19 cellular contexts compared by ENCODE assay signal in genomic region chr15:85559530-85559929, GRCh38.
DNase-seq lines count a peak whose midpoint lies in the region; ATAC-seq, FAIRE-seq and TF ChIP-seq lines count a peak whose summit lies in the region.
"Had no signal": no experiment of that assay in that cellular context is flagged by ENCODE, and none has a peak within 500 bp of the region (broad histone marks: within the 10 kb centered on the region; RNA-seq: fewer than 3 reads in every experiment).

No MANE protein-coding gene starts in this region.

- no peak overlapping the region for H3K4me3 Mint-ChIP-seq in natural killer cell treated with Interleukin-12 subunit alpha and Interleukin-12 subunit beta and Interleukin-15 and Interleukin-18, amount 100 ng/mL, for 72 hours
- H3K4me3 Mint-ChIP-seq in natural killer cell, result no peak overlapping the region

- H3K9me3 Mint-ChIP-seq in natural killer cell treated with Interleukin-12 subunit alpha and Interleukin-12 subunit beta and Interleukin-15 and Interleukin-18, amount 100 ng/mL, for 72 hours, result no peaks in the 10 kb centered on the region
- H3K9me3 Mint-ChIP-seq in natural killer cell, result no peaks in the 10 kb centered on the region
- H3K9me3 Mint-ChIP-seq: CD4-positive, alpha-beta memory T cell had no signal

- H2BK20ac ChIP-seq in H1 (ENCODE audit: low read length), result no peak overlapping the region

- intact Hi-C loops in natural killer cell (cut with micrococcal nuclease), result no loop called here

- no peak for DNase-seq in natural killer cell treated with Interleukin-12 subunit alpha and Interleukin-12 subunit beta and Interleukin-15 and Interleukin-18, amount 100 ng/mL, for 72 hours (ENCODE audit: low spot score)
- DNase-seq in natural killer cell, result no peak
- DNase-seq in NCI-H69 (lab: John Stamatoyannopoulos, UW), result peak; percentile 6
- DNase-seq in H1 (ENCODE audit: low read depth in 1 of 2, low spot score in 2 of 2), result no peak
- no peak for DNase-seq in T-helper 9 cell
- no peak for DNase-seq in NCI-H748 treated with DMSO at 0.1 percent for 48 hours (lab: John Stamatoyannopoulos, UW)
- DNase-seq: BE2C; CD4-positive, alpha-beta memory T cell; DMS79 treated with DMSO at 0.1 percent for 48 hours; Karpas-422; NCI-H1105; NCI-H187 treated with DMSO at 0.1 percent for 48 hours; NCI-H446 treated with DMSO at 0.1 percent for 48 hours; NCI-H774; RPMI8226; SJCRH30 had no signal

- WGBS in H1 (ENCODE audit: extremely low coverage in 1 of 2, insufficient coverage in 1 of 2, insufficient read length in 1 of 2, insufficient replicate concordance in 2 of 2, low coverage in 1 of 2, low lambda C conversion rate in 2 of 2, missing lambda C conversion rate in 1 of 2), 2 experiments, result 74% methylated on average over 7 of the region's 7 CpGs; no CpG with 5 or more reads in 1 of the 2 experiments

- no peaks in the 10 kb centered on the region for H3K27me3 ChIP-seq in H1 (replicated peaks in 1 of 4; ENCODE audit: control insufficient read depth in 3 of 4, extremely low read depth in 1 of 4, insufficient read depth in 3 of 4, low read length in 3 of 4)
- H3K27me3 ChIP-seq in subcutaneous abdominal adipose tissue (ENCODE audit: control insufficient read depth in 5 of 5, insufficient read depth in 4 of 5, low read length in 5 of 5), result no peaks in the 10 kb centered on the region
- H3K27me3 ChIP-seq: BE2C, SJCRH30 had no signal

- H3K9me3 ChIP-seq in H1 (ENCODE audit: insufficient read depth in 2 of 2, low read depth in 1 of 2, low read length in 1 of 2) (no peaks in the 10 kb centered on the region), subcutaneous abdominal adipose tissue (ENCODE audit: control insufficient read depth in 5 of 5, low read length in 5 of 5) (no peaks in the 10 kb centered on the region)
- H3K9me3 ChIP-seq: BE2C, SJCRH30 had no signal

- CTCF ChIA-PET in H1 (lab: Charles Lee; ENCODE audit: partially characterized antibody), result interaction anchor here (0.6 to 2.7 kb wide), 8 partner anchors 14 to 456 kb away, joined by 3 to 9 read pairs (median 4); no protein-coding TSS in a partner anchor

- POLR2A ChIA-PET in H1 (lab: Charles Lee; ENCODE audit: partially characterized antibody), result no interaction called here

- no peak for TF ChIP-seq EP300 in H1 (IDR thresholded peaks at IDR 0.05; ENCODE audit: borderline replicate concordance in 1 of 2, low read depth in 2 of 2, low read length in 2 of 2)

- FAIRE-seq in H1 (lab: Jason Lieb, UNC), result no peak
- FAIRE-seq: D721Med had no signal

- no peak overlapping the region for H3K4ac ChIP-seq in H1 (replicated peaks; ENCODE audit: insufficient read length, low read depth, low read length)

- no peaks in the 10 kb centered on the region for H3K79me2 ChIP-seq in H1 (ENCODE audit: control insufficient read depth in 1 of 2, insufficient read depth in 2 of 2, low read length in 2 of 2)

- TF ChIP-seq CTCF in natural killer cell (IDR thresholded peaks at IDR 0.05), result no peak
- peak; percentile 16 to 45 (median 23); a peak in 2 of 4 replicates for TF ChIP-seq CTCF in H1 (IDR thresholded peaks at IDR 0.05; ENCODE audit: control extremely low read depth in 1 of 3, insufficient read depth in 1 of 3, low read depth in 1 of 3, low read length in 3 of 3)

- no peaks in the 10 kb centered on the region for H3K23me2 ChIP-seq in H1 (ENCODE audit: low read depth, low read length)

- no peak overlapping the region for H2AFZ ChIP-seq in H1 (ENCODE audit: low read length)

- H2BK12ac ChIP-seq in H1 (ENCODE audit: low read depth, low read length), result no peak overlapping the region

- TF ChIP-seq POLR2A in H1 (IDR thresholded peaks at IDR 0.05; ENCODE audit: control extremely low read depth in 1 of 2, low read depth in 2 of 2, low read length in 2 of 2), result no peak

- H3K27ac ChIP-seq in H1 (ENCODE audit: low read depth, low read length), result no peak overlapping the region
- peak overlapping the region; percentile 33 for H3K27ac ChIP-seq in subcutaneous abdominal adipose tissue (ENCODE audit: low read depth, low read length)
- H3K27ac ChIP-seq: SJCRH30 had no signal

- H2BK120ac ChIP-seq in H1 (replicated peaks; ENCODE audit: low read depth, low read length), result no peak overlapping the region

- no peak overlapping the region for H3K9ac ChIP-seq in H1 (replicated peaks in 1 of 4; ENCODE audit: extremely low read depth in 1 of 4, low read depth in 3 of 4, low read length in 3 of 4)
- H3K9ac ChIP-seq in subcutaneous abdominal adipose tissue (ENCODE audit: low read length in 5 of 5), result no peak overlapping the region

- no peaks in the 10 kb centered on the region for H3K36me3 Mint-ChIP-seq in natural killer cell treated with Interleukin-12 subunit alpha and Interleukin-12 subunit beta and Interleukin-15 and Interleukin-18, amount 100 ng/mL, for 72 hours
- no peaks in the 10 kb centered on the region for H3K36me3 Mint-ChIP-seq in natural killer cell

- no peak; a peak in 1 of 4 replicates for TF ChIP-seq RAD21 in H1 (IDR thresholded peaks at IDR 0.05 in 1 of 2, conservative IDR thresholded peaks at IDR 0.05 in 1 of 2; ENCODE audit: low read depth in 2 of 2, low read length in 2 of 2)

- H3K23ac ChIP-seq in H1 (ENCODE audit: insufficient read length), result no peak overlapping the region

- H3K79me1 ChIP-seq in H1 (ENCODE audit: low read depth, low read length), result no peaks in the 10 kb centered on the region

- no peak overlapping the region; a peak in 1 of 4 replicates for H3K4me2 ChIP-seq in H1 (ENCODE audit: insufficient read depth in 1 of 2, low read depth in 2 of 2, low read length in 2 of 2)

- H3K4me3 ChIP-seq in H1 (ENCODE audit: extremely low read depth in 1 of 4, insufficient read depth in 2 of 4, low read depth in 3 of 4, low read length in 4 of 4) (no peak overlapping the region; a peak in 1 of 8 replicates), subcutaneous abdominal adipose tissue (ENCODE audit: low read depth in 1 of 5, low read length in 5 of 5) (no peak overlapping the region)
- H3K4me3 ChIP-seq: SJCRH30 had no signal

- no peak overlapping the region for H4K8ac ChIP-seq in H1 (ENCODE audit: extremely low read depth, insufficient read depth, low read length)

- H3K27me3 Mint-ChIP-seq in natural killer cell treated with Interleukin-12 subunit alpha and Interleukin-12 subunit beta and Interleukin-15 and Interleukin-18, amount 100 ng/mL, for 72 hours, result no peaks in the 10 kb centered on the region
- H3K27me3 Mint-ChIP-seq in natural killer cell (ENCODE audit: low read depth in 2 of 2), result no peaks in the 10 kb centered on the region
- H3K27me3 Mint-ChIP-seq: CD4-positive, alpha-beta memory T cell had no signal

- H4K20me1 ChIP-seq in H1 (replicated peaks in 1 of 2; ENCODE audit: control insufficient read depth in 1 of 2, insufficient read depth in 2 of 2, low read length in 2 of 2), result peaks cover 0 to 1% of the 10 kb centered on the region in 2 experiments

- no peak overlapping the region for H4K91ac ChIP-seq in H1 (replicated peaks; ENCODE audit: insufficient read length, low read length)

- H3K14ac ChIP-seq in H1 (ENCODE audit: insufficient read length), result no peak overlapping the region

- H2AK5ac ChIP-seq in H1 (ENCODE audit: low read depth, low read length), result no peak overlapping the region

- H3K36me3 ChIP-seq in H1 (ENCODE audit: control insufficient read depth in 2 of 4, insufficient read depth in 4 of 4, low read length in 3 of 4) (no peaks in the 10 kb centered on the region), subcutaneous abdominal adipose tissue (ENCODE audit: control insufficient read depth in 5 of 5, insufficient read depth in 5 of 5, low read length in 5 of 5) (no peaks in the 10 kb centered on the region)
- H3K36me3 ChIP-seq: BE2C had no signal

- ATAC-seq in natural killer cell treated with Interleukin-12 subunit alpha and Interleukin-12 subunit beta and Interleukin-15 and Interleukin-18, amount 100 ng/mL, for 72 hours, result no peak
- ATAC-seq in natural killer cell (no peak), HG03045 (IDR thresholded peaks at IDR 0.05; ENCODE audit: unreplicated experiment) (no peak)

- no peak overlapping the region for H3K18ac ChIP-seq in H1 (ENCODE audit: extremely low read depth, low read length)

- H3K27ac Mint-ChIP-seq in natural killer cell treated with Interleukin-12 subunit alpha and Interleukin-12 subunit beta and Interleukin-15 and Interleukin-18, amount 100 ng/mL, for 72 hours, result peak overlapping the region; percentile 63 to 77
- H3K27ac Mint-ChIP-seq in natural killer cell, result no peak overlapping the region

- H3K4me1 ChIP-seq in H1 (replicated peaks in 1 of 4; ENCODE audit: control insufficient read depth in 3 of 4, insufficient read depth in 4 of 4, low read length in 3 of 4) (peaks cover 0 to 10% (median 4%) of the 10 kb centered on the region in 4 experiments; a peak in 2 of 7 replicates), subcutaneous abdominal adipose tissue (ENCODE audit: control insufficient read depth in 5 of 5, insufficient read depth in 5 of 5, low read length in 5 of 5) (peaks cover 0 to 19% (median 16%) of the 10 kb centered on the region in 5 donors)
- H3K4me1 ChIP-seq: SJCRH30 had no signal

- H2BK15ac ChIP-seq in H1 (ENCODE audit: low read length), result no peak overlapping the region

- peaks cover 25 to 43% of the 10 kb centered on the region in 2 donors for H3K4me1 Mint-ChIP-seq in natural killer cell treated with Interleukin-12 subunit alpha and Interleukin-12 subunit beta and Interleukin-15 and Interleukin-18, amount 100 ng/mL, for 72 hours (ENCODE audit: low read depth in 2 of 2)
- H3K4me1 Mint-ChIP-seq in natural killer cell, result peaks cover 28 to 29% of the 10 kb centered on the region in 2 donors

- no peak overlapping the region for H4K5ac ChIP-seq in H1 (ENCODE audit: insufficient read length, low read depth, low read length)

- no peak overlapping the region for H3K56ac ChIP-seq in H1 (replicated peaks; ENCODE audit: insufficient read length, low read depth, low read length)

- no peak overlapping the region for H2BK5ac ChIP-seq in H1 (ENCODE audit: low read depth, low read length)

TF ChIP-seq in H1, 55 proteins besides CTCF, POLR2A, EP300 and RAD21:
- TF ChIP-seq TBP (IDR thresholded peaks at IDR 0.05; ENCODE audit: low read depth, low read length) (no peak), RBBP5 (IDR thresholded peaks at IDR 0.05; ENCODE audit: borderline replicate concordance, low read depth, low read length) (no peak), SP1 (IDR thresholded peaks at IDR 0.05; ENCODE audit: low read depth, low read length) (no peak), SP2 (IDR thresholded peaks at IDR 0.05; ENCODE audit: low read length) (no peak), KDM1A (IDR thresholded peaks at IDR 0.05; ENCODE audit: borderline replicate concordance, low read length) (no peak)

Comparison
In these comparisons a context has a peak if more than half of its experiments do, and no peak if none do; other contexts are left out.
1. H3K27ac Mint-ChIP-seq: peak in natural killer cell treated with Interleukin-12 subunit alpha and Interleukin-12 subunit beta and Interleukin-15 and Interleukin-18, amount 100 ng/mL, for 72 hours (2 of 2); none in natural killer cell (0 of 2).